ENCODE assay signal across 1 cellular context in genomic region chr5:115898656-115899055, GRCh38.
TF ChIP-seq lines count a peak whose summit lies in the region.

No MANE protein-coding gene starts in this region.

TF ChIP-seq in IMR-90, 13 proteins besides CTCF, POLR2A, EP300 and RAD21 (continued from another document):
- TF ChIP-seq USF2 (IDR thresholded peaks at IDR 0.05; ENCODE audit: low read depth, low read length) (no peak), MAZ (IDR thresholded peaks at IDR 0.05; ENCODE audit: borderline replicate concordance, low read depth, low read length) (no peak)
